Comparison of ENCODE assay signal across 8 cellular contexts in the genomic region with DNA sequence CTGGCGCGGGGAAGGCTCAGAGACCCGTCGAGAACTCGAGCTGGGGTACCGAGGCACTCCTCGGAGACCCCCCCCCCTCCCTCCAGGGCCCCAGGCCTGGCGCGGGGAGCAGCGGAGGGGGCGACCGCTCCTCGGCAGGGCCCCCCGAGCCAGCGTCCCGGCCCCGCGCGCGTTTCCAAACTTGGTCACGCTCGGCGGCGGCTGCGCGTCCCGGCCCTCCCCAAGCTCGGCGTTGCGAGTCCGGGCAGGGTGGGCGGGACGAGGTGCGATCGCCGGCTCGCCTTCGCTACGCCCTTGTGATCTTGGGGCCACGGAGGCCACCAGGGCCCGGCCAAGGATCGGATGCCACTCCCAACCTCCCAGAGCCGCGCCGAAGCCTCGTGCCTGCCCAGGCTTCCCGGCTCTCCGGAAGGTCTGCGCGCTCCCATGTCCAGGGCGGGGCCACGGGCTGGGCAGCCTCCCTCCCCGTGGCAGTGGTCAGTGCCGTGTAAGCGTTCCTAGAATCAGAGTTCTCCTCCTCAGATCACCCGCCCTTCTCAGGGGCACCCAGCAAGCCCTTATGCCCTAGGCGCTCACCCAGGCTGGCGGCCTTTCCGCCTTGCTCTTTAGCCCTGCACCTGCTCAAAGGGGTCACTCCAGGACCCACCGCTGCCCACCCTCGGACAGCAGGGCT. TPM values are rescaled to one million over a fixed set of nuclear protein-coding genes. Genes with fewer than 3 reads are reported as not detected.
A peak's percentile ranks its signal among the peaks of the same experiment; 100 is the strongest.
DNase-seq lines count a peak whose midpoint lies in the region; ATAC-seq and TF ChIP-seq lines count a peak whose summit lies in the region.

No MANE protein-coding gene starts in this region.

- H3K9me3 ChIP-seq in AG04450 (ENCODE audit: control insufficient read depth, insufficient read depth, low read length) (no peaks in the 10 kb centered on the region), ectodermal cell (ENCODE audit: control insufficient read depth, low read length) (no peaks in the 10 kb centered on the region), upper lobe of left lung (no peaks in the 10 kb centered on the region)

- peaks cover 28% of the 10 kb centered on the region for H3K4me1 ChIP-seq in ectodermal cell (ENCODE audit: control insufficient read depth, insufficient read depth, low read length)
- peaks cover 18 to 34% (median 24%) of the 10 kb centered on the region in 4 donors for H3K4me1 ChIP-seq in upper lobe of left lung

- ATAC-seq in upper lobe of left lung (ENCODE audit: low FRiP score in 2 of 2): peak; percentile 76 to 84
- no peak for ATAC-seq in HG03045 (IDR thresholded peaks at IDR 0.05; ENCODE audit: unreplicated experiment)

- no peak for DNase-seq in AG04450 (ENCODE audit: low read depth, low spot score)
- no peak for DNase-seq in HL-60 (ENCODE audit: low read depth in 1 of 2, low spot score in 1 of 2)
- peak; percentile 47 to 53 for DNase-seq in lung microvascular endothelial cell (ENCODE audit: low read depth in 2 of 2)
- peak; percentile 69 to 91 for DNase-seq in upper lobe of left lung
- no peak for DNase-seq in NCI-H187 treated with DMSO at 0.1 percent for 48 hours (lab: John Stamatoyannopoulos, UW)
- no peak for DNase-seq in SIG-M5 treated with dmso at 0.1 percent for 504 hours (lab: John Stamatoyannopoulos, UW; ENCODE audit: unreplicated experiment)

- peak overlapping the region; percentile 52 for H3K4me3 ChIP-seq in AG04450 (ENCODE audit: low read depth, low read length)
- no peak overlapping the region for H3K4me3 ChIP-seq in HL-60 (replicated peaks; ENCODE audit: insufficient read depth, low read length)
- peak overlapping the region; percentile 36 for H3K4me3 ChIP-seq in ectodermal cell (ENCODE audit: insufficient read depth, low read depth, low read length)
- H3K4me3 ChIP-seq in upper lobe of left lung: peak overlapping the region; percentile 44 to 59 (median 52)

- H3K36me3 ChIP-seq in ectodermal cell (ENCODE audit: control insufficient read depth, insufficient read depth, low read length) (no peaks in the 10 kb centered on the region), upper lobe of left lung (peaks cover 0 to 10% (median 3%) of the 10 kb centered on the region in 4 donors)

- POLR2A ChIA-PET in AG04450 (lab: Yijun Ruan, JAX): interaction anchor here (0.7 to 4.6 kb wide), 10 partner anchors 8 to 781 kb away, joined by 3 to 43 read pairs (median 4); partner anchors contain the start of genes SRSF1 and VEZF1

- 8 to 9% methylated on average over 61 of the region's 61 CpGs for WGBS in ectodermal cell, 2 experiments
- WGBS in upper lobe of left lung, 2 donors: 13 to 48% methylated on average over 10 to 28 of the region's 61 CpGs

- no peak for TF ChIP-seq EP300 in upper lobe of left lung (IDR thresholded peaks at IDR 0.05)

- TF ChIP-seq CTCF in AG04450 (IDR thresholded peaks at IDR 0.05; ENCODE audit: low read depth, low read length): no peak
- TF ChIP-seq CTCF in HL-60 (IDR thresholded peaks at IDR 0.05; ENCODE audit: insufficient read depth, low read length): no peak
- TF ChIP-seq CTCF in upper lobe of left lung (IDR thresholded peaks at IDR 0.05): no peak

- H3K27me3 ChIP-seq in AG04450 (ENCODE audit: control insufficient read depth, insufficient read depth, low read length) (no peaks in the 10 kb centered on the region), HL-60 (ENCODE audit: insufficient read depth, poor library complexity, severe bottlenecking) (no peaks in the 10 kb centered on the region), ectodermal cell (ENCODE audit: control insufficient read depth, insufficient read depth, low read length, poor library complexity, severe bottlenecking) (peaks cover 55% of the 10 kb centered on the region), upper lobe of left lung (no peaks in the 10 kb centered on the region)

- peak overlapping the region; percentile 39 for H3K27ac ChIP-seq in AG04450 (ENCODE audit: low read depth, low read length)
- H3K27ac ChIP-seq in HL-60 (replicated peaks): peak overlapping the region; percentile 84
- no peak overlapping the region for H3K27ac ChIP-seq in ectodermal cell (ENCODE audit: insufficient read depth, low read depth, low read length, poor library complexity, severe bottlenecking)
- peak overlapping the region; percentile 71 to 85 (median 79) for H3K27ac ChIP-seq in upper lobe of left lung

- peak in 2 of 4 donors; percentile 14 to 55 for TF ChIP-seq POLR2A in upper lobe of left lung (IDR thresholded peaks at IDR 0.05)

- CTCF ChIA-PET in AG04450 (lab: Charles Lee): interaction anchor here (0.6 to 17.7 kb wide), 6 partner anchors 16 to 136 kb away, joined by 3 to 661 read pairs (median 4); no protein-coding TSS in a partner anchor

RNA-seq across cellular contexts. Expression of gene MRPS23, which starts 12.0 kb away (rescaled TPM):
- 27.5 and 34.1 TPM in 2 replicates for polyA plus RNA-seq in AG04450 (2011; rRNA removed)
- polyA minus RNA-seq in AG04450 (2011; rRNA and poly(A)+ RNA removed): 13.6 and 26.1 TPM in 2 replicates
- 40.3 TPM for polyA plus RNA-seq in ectodermal cell (2013, experiment 1 of 4)
- polyA plus RNA-seq in ectodermal cell (2013, experiment 2 of 4): 42.0 TPM
- polyA plus RNA-seq in ectodermal cell (2013, experiment 3 of 4): 31.9 TPM
- 38.3 TPM for polyA plus RNA-seq in ectodermal cell (2013, experiment 4 of 4)
- total RNA-seq in lung microvascular endothelial cell (22.0 and 24.0 TPM in 2 replicates), upper lobe of left lung (10 to 100 TPM; 11.4 to 50.6 (median 19.1) TPM)

Comparison
In these comparisons a context has a peak if more than half of its experiments do, and no peak if none do; other contexts are left out.
1. DNase-seq: peak in lung microvascular endothelial cell (2 of 2) and upper lobe of left lung (2 of 2); none in AG04450 (single experiment), HL-60 (0 of 2), NCI-H187 treated with DMSO at 0.1 percent for 48 hours (single experiment) and SIG-M5 treated with dmso at 0.1 percent for 504 hours (single experiment).